ENCODE assay signal across 8 cellular contexts in genomic region chr1:228150458-228151169, GRCh38.
DNase-seq lines count a peak whose midpoint lies in the region; ATAC-seq and TF ChIP-seq lines count a peak whose summit lies in the region.

No MANE protein-coding gene starts in this region.

- H3K27me3 ChIP-seq in layer of hippocampus (ENCODE audit: control insufficient read depth, insufficient read depth, low read length) = no peaks in the 10 kb centered on the region

- DNase-seq in HCEC 1CT (peak; percentile 18), cardiac fibroblast (ENCODE audit: low read depth in 2 of 2) (peak; percentile 55 to 97), stromal cell of bone marrow (ENCODE audit: low read depth) (peak; percentile 84), NCI-H146 treated with DMSO at 0.1 percent for 48 hours (lab: John Stamatoyannopoulos, UW; ENCODE audit: unreplicated experiment) (no peak)
- no peak for DNase-seq in stimulated activated CD8-positive, alpha-beta memory T cell treated with anti-CD3 and anti-CD28 coated beads, Interleukin-4, amount 100 ng/mL, for 48 hours

- H3K4me3 ChIP-seq in cardiac fibroblast (replicated peaks in 1 of 2; ENCODE audit: low read depth in 2 of 2, low read length in 2 of 2) = no peak overlapping the region

- no peak for TF ChIP-seq CTCF in cardiac fibroblast (IDR thresholded peaks at IDR 0.05; ENCODE audit: low read depth, low read length)

- no peak for ATAC-seq in HG02981 (IDR thresholded peaks at IDR 0.05; ENCODE audit: unreplicated experiment)
- ATAC-seq in HG03442 (IDR thresholded peaks at IDR 0.05; ENCODE audit: unreplicated experiment) = no peak

- peak overlapping the region; percentile 93 for H3K27ac ChIP-seq in layer of hippocampus (ENCODE audit: low read depth, low read length)

Comparison
In these comparisons a context has a peak if more than half of its experiments do, and no peak if none do; other contexts are left out.
1. DNase-seq: peak in HCEC 1CT (single experiment), cardiac fibroblast (2 of 2) and stromal cell of bone marrow (single experiment); none in NCI-H146 treated with DMSO at 0.1 percent for 48 hours (single experiment) and stimulated activated CD8-positive, alpha-beta memory T cell treated with anti-CD3 and anti-CD28 coated beads, Interleukin-4, amount 100 ng/mL, for 48 hours (single experiment).